In the genomic region with DNA sequence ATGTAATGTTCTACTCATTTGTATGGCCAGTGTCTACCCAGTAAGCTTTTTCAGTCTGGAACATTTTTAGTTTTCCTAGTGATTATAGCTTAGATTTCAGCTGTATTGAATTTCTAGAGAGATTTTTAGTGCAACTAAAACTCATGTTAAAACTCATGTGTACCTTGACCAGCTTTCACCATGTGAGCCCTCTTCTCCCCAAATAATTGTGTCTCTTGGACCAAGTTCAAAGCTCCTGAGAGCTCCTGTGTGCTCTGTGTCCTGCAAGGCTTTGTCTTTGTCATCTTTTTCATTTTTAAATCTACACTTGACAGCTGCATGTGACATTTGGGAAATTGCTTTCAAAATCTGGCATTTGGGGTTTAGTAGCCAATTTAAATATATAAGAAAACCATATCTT, we compare ENCODE assay signal across 21 cellular contexts.
A peak's percentile ranks its signal among the peaks of the same experiment; 100 is the strongest.
DNase-seq lines count a peak whose midpoint lies in the region; ATAC-seq, FAIRE-seq and TF ChIP-seq lines count a peak whose summit lies in the region.
"Had no signal": no experiment of that assay in that cellular context is flagged by ENCODE, and none has a peak within 500 bp of the region (broad histone marks: within the 10 kb centered on the region; RNA-seq: fewer than 3 reads in every experiment).

No MANE protein-coding gene starts in this region.

- TF ChIP-seq EP300 in HepG2 (IDR thresholded peaks at IDR 0.05; ENCODE audit: low read depth in 2 of 2, low read length in 2 of 2) (no peak), HepG2 (CRISPR knock-in tag; IDR thresholded peaks at IDR 0.05; ENCODE audit: borderline replicate concordance) (no peak)

- TF ChIP-seq CTCF in brain (conservative IDR thresholded peaks at IDR 0.05) = no peak
- no peak for TF ChIP-seq CTCF in HepG2 (CRISPR knock-in tag; IDR thresholded peaks at IDR 0.05)
- TF ChIP-seq CTCF in H9 (conservative IDR thresholded peaks at IDR 0.05) = no peak
- no peak for TF ChIP-seq CTCF in esophagus squamous epithelium (IDR thresholded peaks at IDR 0.05)

- POLR2A ChIA-PET in HepG2 (lab: Yijun Ruan, JAX) = no interaction called here

- H2AFZ ChIP-seq in Karpas-422 (ENCODE audit: low read length) (no peak overlapping the region), HepG2 (ENCODE audit: low read length) (no peak overlapping the region), H9 (ENCODE audit: low read length) (no peak overlapping the region)
- H2AFZ ChIP-seq: GM23248 had no signal

- no peaks in the 10 kb centered on the region for H3K9me3 Mint-ChIP-seq in brain
- H3K9me3 Mint-ChIP-seq in memory B cell = no peaks in the 10 kb centered on the region
- no peaks in the 10 kb centered on the region for H3K9me3 Mint-ChIP-seq in H9
- H3K9me3 Mint-ChIP-seq in effector memory CD8-positive, alpha-beta T cell = no peaks in the 10 kb centered on the region
- H3K9me3 Mint-ChIP-seq: CD4-positive, CD25-positive, alpha-beta regulatory T cell; CD8-positive, alpha-beta T cell had no signal

- intact Hi-C loops in HepG2 (cut with micrococcal nuclease; ENCODE audit: unreplicated experiment) (no loop called here), esophagus squamous epithelium (cut with DNase I) (no loop called here)

- TF ChIP-seq RAD21 in HepG2 (CRISPR knock-in tag; IDR thresholded peaks at IDR 0.05) = no peak

- no peak for DNase-seq in Karpas-422
- DNase-seq in HepG2 (ENCODE audit: low spot score) = no peak
- no peak for DNase-seq in memory B cell (ENCODE audit: low spot score in 2 of 2)
- no peak for DNase-seq in H9
- DNase-seq in esophagus squamous epithelium (lab: John Stamatoyannopoulos, UW) = no peak
- no peak for DNase-seq in effector memory CD8-positive, alpha-beta T cell
- DNase-seq in stimulated activated naive CD4-positive, alpha-beta T cell (lab: John Stamatoyannopoulos, UW) = no peak
- DNase-seq: Caco-2; CD4-positive, CD25-positive, alpha-beta regulatory T cell; CD8-positive, alpha-beta T cell; DMS153; DND-41; GM23248; H7 had no signal

- in situ Hi-C loops in HepG2 (cut with HindIII; ENCODE audit: extremely low pct_ligation_motif_present, low pct_unique_long_range_greater_than_20kb) = no loop called here

- peak overlapping the region in 3 of 5 experiments; percentile 24 to 84 (median 73) for H3K27ac Mint-ChIP-seq in brain
- H3K27ac Mint-ChIP-seq in memory B cell = peak overlapping the region; percentile 24
- H3K27ac Mint-ChIP-seq in H9 = no peak overlapping the region; a peak in 1 of 7 replicates
- H3K27ac Mint-ChIP-seq in effector memory CD8-positive, alpha-beta T cell = peak overlapping the region in 1 of 2 donors; percentile 65
- H3K27ac Mint-ChIP-seq: CD4-positive, CD25-positive, alpha-beta regulatory T cell; CD8-positive, alpha-beta T cell had no signal

- TF ChIP-seq POLR2A in HepG2 (IDR thresholded peaks at IDR 0.05; ENCODE audit: insufficient read depth in 1 of 2, low read depth in 2 of 2, low read length in 2 of 2) (no peak), esophagus squamous epithelium (IDR thresholded peaks at IDR 0.05) (no peak)

- no peaks in the 10 kb centered on the region for H3K9me3 ChIP-seq in Karpas-422 (ENCODE audit: low read length)
- H3K9me3 ChIP-seq in HepG2 (ENCODE audit: low read length) = no peaks in the 10 kb centered on the region
- no peaks in the 10 kb centered on the region for H3K9me3 ChIP-seq in H9 (ENCODE audit: control insufficient read depth, low read depth, low read length)
- H3K9me3 ChIP-seq in esophagus squamous epithelium = no peaks in the 10 kb centered on the region
- H3K9me3 ChIP-seq: BLaER1, Caco-2 had no signal

- no peak overlapping the region for H4K8ac ChIP-seq in H9 (replicated peaks; ENCODE audit: insufficient read length, low read depth, low read length)

- H3K14ac ChIP-seq in H9 (ENCODE audit: insufficient read depth, low read length) = no peak overlapping the region

- H3K4me1 ChIP-seq in Karpas-422 (ENCODE audit: low read length) (peaks cover 47% of the 10 kb centered on the region), HepG2 (ENCODE audit: insufficient read depth, low read length) (peaks cover 37% of the 10 kb centered on the region), H9 (ENCODE audit: insufficient read depth, low read length) (peaks cover 12% of the 10 kb centered on the region; the same call in 1 of the 2 replicates), esophagus squamous epithelium (peaks cover 0 to 4% (median 0%) of the 10 kb centered on the region in 3 donors)
- H3K4me1 ChIP-seq: BLaER1, Caco-2 had no signal

- ATAC-seq in HepG2 = no peak
- ATAC-seq in memory B cell (ENCODE audit: low read depth) = no peak
- no peak for ATAC-seq in effector memory CD8-positive, alpha-beta T cell (replicated peaks)
- ATAC-seq: CD8-positive, alpha-beta T cell; HCT116 had no signal

- CTCF ChIA-PET in HepG2 (lab: Yijun Ruan, JAX; ENCODE audit: low intra/inter-chr PET ratio, low total read pairs) = no interaction called here

- peak overlapping the region; percentile 77 for H3K27ac ChIP-seq in Karpas-422 (ENCODE audit: low read length)
- H3K27ac ChIP-seq in HepG2 (ENCODE audit: extremely low read length, insufficient read depth, low read length) = no peak overlapping the region
- no peak overlapping the region for H3K27ac ChIP-seq in H9 (ENCODE audit: insufficient read length, low read depth, low read length)
- no peak overlapping the region for H3K27ac ChIP-seq in esophagus squamous epithelium
- H3K27ac ChIP-seq: BLaER1, C4-2B, GM23248 had no signal

- H3K27me3 ChIP-seq in Karpas-422 (ENCODE audit: low read length) (no peaks in the 10 kb centered on the region), HepG2 (ENCODE audit: control insufficient read depth in 1 of 2, insufficient read depth in 2 of 2, low read length in 2 of 2) (no peaks in the 10 kb centered on the region), H9 (ENCODE audit: insufficient read depth, low read length) (no peaks in the 10 kb centered on the region), esophagus squamous epithelium (no peaks in the 10 kb centered on the region)
- H3K27me3 ChIP-seq: BLaER1 had no signal

- no peak overlapping the region for H4K91ac ChIP-seq in H9 (ENCODE audit: insufficient read length, low read depth, low read length)

- H3K9ac ChIP-seq in Karpas-422 (ENCODE audit: low read length) = no peak overlapping the region
- no peak overlapping the region for H3K9ac ChIP-seq in HepG2 (ENCODE audit: insufficient read depth, low read depth, low read length)
- no peak overlapping the region for H3K9ac ChIP-seq in H9 (ENCODE audit: extremely low read depth, insufficient read length, low read length)
- H3K9ac ChIP-seq: BLaER1, GM23248 had no signal

- no peak overlapping the region for H2AK5ac ChIP-seq in H9 (ENCODE audit: insufficient read length, low read length)

- no TSS peak for BruUV-seq in HepG2 (replicated peaks; lab: Mats Ljungman, UMichigan)

- no peak overlapping the region for H3K56ac ChIP-seq in H9 (ENCODE audit: insufficient read length, low read depth, low read length)

- H2BK120ac ChIP-seq in H9 (ENCODE audit: low read depth, low read length, poor library complexity, severe bottlenecking) = no peak overlapping the region

- H2BK12ac ChIP-seq in H9 (ENCODE audit: insufficient read length, low read depth, low read length) = no peak overlapping the region

- no peaks in the 10 kb centered on the region for H3K79me1 ChIP-seq in H9 (ENCODE audit: insufficient read depth, low read depth, low read length, poor library complexity, severe bottlenecking)

- no peak overlapping the region for H2BK20ac ChIP-seq in H9 (ENCODE audit: low read depth, low read length, poor library complexity, severe bottlenecking)

- H3K23me2 ChIP-seq in H9 (ENCODE audit: insufficient read length, low read depth, low read length, poor library complexity, severe bottlenecking) = no peaks in the 10 kb centered on the region

- H3K36me3 Mint-ChIP-seq in brain (peaks cover 4% of the 10 kb centered on the region), memory B cell (peaks cover 12% of the 10 kb centered on the region), H9 (ENCODE audit: insufficient read depth in 1 of 3, low read depth in 3 of 3) (peaks cover 0 to 3% (median 0%) of the 10 kb centered on the region in 3 experiments; a peak in 1 of 7 replicates)
- no peaks in the 10 kb centered on the region for H3K36me3 Mint-ChIP-seq in effector memory CD8-positive, alpha-beta T cell (ENCODE audit: insufficient read depth)

- no peak overlapping the region for H3T11ph ChIP-seq in H9 (ENCODE audit: low read length)

- H3K27me3 Mint-ChIP-seq in brain (peaks cover 4% of the 10 kb centered on the region), memory B cell (no peaks in the 10 kb centered on the region), H9 (ENCODE audit: low read depth) (no peaks in the 10 kb centered on the region)
- H3K27me3 Mint-ChIP-seq in effector memory CD8-positive, alpha-beta T cell = no peaks in the 10 kb centered on the region
- H3K27me3 Mint-ChIP-seq: CD4-positive, CD25-positive, alpha-beta regulatory T cell had no signal

- no peak overlapping the region for H2BK5ac ChIP-seq in H9 (ENCODE audit: insufficient read length, low read length)

- no peak overlapping the region for H2BK15ac ChIP-seq in H9 (ENCODE audit: low read depth, low read length)

- H3K36me3 ChIP-seq in Karpas-422 (ENCODE audit: insufficient read depth, low read length) (no peaks in the 10 kb centered on the region; the same call in 1 of the 2 replicates), HepG2 (replicated peaks in 1 of 2; ENCODE audit: control insufficient read depth in 1 of 2, insufficient read depth in 2 of 2, low read length in 2 of 2) (peaks cover 0 to 4% of the 10 kb centered on the region in 2 experiments; a peak in 1 of 5 replicates), esophagus squamous epithelium (peaks cover 0 to 5% (median 0%) of the 10 kb centered on the region in 3 donors)

- H3K23ac ChIP-seq in H9 (ENCODE audit: insufficient read length, low read depth, low read length) = no peak overlapping the region

- no peaks in the 10 kb centered on the region for H4K20me1 ChIP-seq in Karpas-422 (ENCODE audit: insufficient read depth, low read depth, low read length)
- no peaks in the 10 kb centered on the region for H4K20me1 ChIP-seq in HepG2 (ENCODE audit: insufficient read depth, low read length)
- no peaks in the 10 kb centered on the region for H4K20me1 ChIP-seq in H9 (ENCODE audit: control insufficient read depth, insufficient read depth, insufficient read length)

- H3K4me2 ChIP-seq in Karpas-422 (ENCODE audit: low read depth, low read length, poor library complexity, severe bottlenecking) (peak overlapping the region; percentile 57), HepG2 (ENCODE audit: low read depth, low read length) (no peak overlapping the region), H9 (ENCODE audit: insufficient read depth, insufficient read length, low read length) (no peak overlapping the region)
- H3K4me2 ChIP-seq: BLaER1 had no signal

- H3K79me2 ChIP-seq in Karpas-422 (ENCODE audit: low read length) (peaks cover 71% of the 10 kb centered on the region), HepG2 (ENCODE audit: insufficient read depth, low read length) (no peaks in the 10 kb centered on the region), H9 (ENCODE audit: insufficient read depth, low read length) (no peaks in the 10 kb centered on the region)

- no peak overlapping the region for H4K5ac ChIP-seq in H9 (ENCODE audit: insufficient read length, low read depth, low read length)

- FAIRE-seq in HepG2 (lab: Jason Lieb, UNC) = peak; percentile 8
- FAIRE-seq: G401.6, GM12892, H1 had no signal

- H3K4me3 ChIP-seq in Karpas-422 (ENCODE audit: low read length) (no peak overlapping the region; the same call in 1 of the 2 replicates), HepG2 (replicated peaks in 1 of 3; ENCODE audit: insufficient read depth in 1 of 3, low read depth in 2 of 3, low read length in 3 of 3) (no peak overlapping the region), esophagus squamous epithelium (no peak overlapping the region)
- H3K4me3 ChIP-seq: BLaER1, GM23248 had no signal

- no peaks in the 10 kb centered on the region for H3K9me2 ChIP-seq in Karpas-422 (replicated peaks; ENCODE audit: insufficient read depth, low read length)

- no peak overlapping the region for H3K4ac ChIP-seq in H9 (ENCODE audit: low read depth, low read length)

- H3K4me1 Mint-ChIP-seq in brain = peaks cover 59% of the 10 kb centered on the region
- H3K4me1 Mint-ChIP-seq in memory B cell = peaks cover 4% of the 10 kb centered on the region
- H3K4me1 Mint-ChIP-seq in H9 = peaks cover 32 to 49% of the 10 kb centered on the region in 2 experiments
- peaks cover 0 to 10% of the 10 kb centered on the region in 2 donors for H3K4me1 Mint-ChIP-seq in effector memory CD8-positive, alpha-beta T cell (ENCODE audit: low read depth in 2 of 2)

- H3K4me3 Mint-ChIP-seq in brain (peak overlapping the region in 1 of 5 experiments; percentile 43), memory B cell (no peak overlapping the region), H9 (no peak overlapping the region)
- no peak overlapping the region for H3K4me3 Mint-ChIP-seq in effector memory CD8-positive, alpha-beta T cell
- H3K4me3 Mint-ChIP-seq: CD4-positive, CD25-positive, alpha-beta regulatory T cell; CD8-positive, alpha-beta T cell had no signal

- no peak overlapping the region for H3K18ac ChIP-seq in H9 (ENCODE audit: insufficient read length, low read depth, low read length)

Comparison
In these comparisons a context has a peak if more than half of its experiments do, and no peak if none do; other contexts are left out.
1. H3K27ac Mint-ChIP-seq: peak in brain (3 of 5) and memory B cell (single experiment); none in H9 (0 of 3).